28 cellular contexts compared by ENCODE assay signal in genomic region chr14:54852215-54852614, GRCh38.
"Had no signal": no experiment of that assay in that cellular context is flagged by ENCODE, and none has a peak within 500 bp of the region (broad histone marks: within the 10 kb centered on the region; RNA-seq: fewer than 3 reads in every experiment).

No MANE protein-coding gene starts in this region.

- FAIRE-seq: pancreas had no signal

- H2AFZ ChIP-seq: neural progenitor cell had no signal

- H3K36me3 ChIP-seq: neural progenitor cell, neutrophil, pancreas, suprapubic skin, tibial artery, transverse colon, upper lobe of right lung, uterus had no signal

- H3K9ac ChIP-seq: neural progenitor cell had no signal

- ATAC-seq: naive thymus-derived CD4-positive, alpha-beta T cell; natural killer cell; pancreas; psoas muscle; right cardiac atrium; sciatic nerve; stimulated activated memory B cell treated with anti-CD40 and anti-IgM and Interleukin-4, amounts not matched to agents 10 μg/mL and 1 μg/mL and 100 μg/mL, for 72 hours; stimulated activated naive CD8-positive, alpha-beta T cell treated with anti-CD3 and anti-CD28 coated beads, Interleukin-15, amount 100 ng/mL, for 72 hours; stimulated activated naive CD8-positive, alpha-beta T cell treated with anti-CD3 and anti-CD28 coated beads, Interleukin-15, Interleukin-2, amounts not matched to agents 100 U/mL and 50 U/mL, for 24 hours; upper lobe of right lung had no signal

- H3K4me3 ChIP-seq: neural progenitor cell, pancreas, psoas muscle, skin epidermis, smooth muscle cell, spleen, suprapubic skin, testis, tibial artery, transverse colon, upper lobe of right lung, uterus had no signal

- H3K4me2 ChIP-seq: neural progenitor cell, smooth muscle cell had no signal

- H3K9me3 ChIP-seq: neutrophil, pancreas, psoas muscle, spleen, suprapubic skin, testis, tibial artery, transverse colon, upper lobe of right lung, uterus had no signal

- DNase-seq: naive thymus-derived CD4-positive, alpha-beta T cell; natural killer cell; nucleus accumbens; pancreas; psoas muscle; right cardiac atrium; spleen; stimulated activated CD4-positive, alpha-beta T cell treated with anti-CD3 and anti-CD28 coated beads, Interleukin-15, amount 100 ng/mL, for 24 hours; stimulated activated CD4-positive, alpha-beta T cell treated with anti-CD3 and anti-CD28 coated beads, Interleukin-2, amount 100 ng/mL, for 24 hours; stimulated activated CD4-positive, alpha-beta T cell treated with anti-CD3 and anti-CD28 coated beads, Interleukin-2, amount 100 ng/mL, for 48 hours; stimulated activated CD4-positive, alpha-beta T cell treated with anti-CD3 and anti-CD28 coated beads, Interleukin-4, amount 100 ng/mL, for 4 hours; stimulated activated CD8-positive, alpha-beta memory T cell treated with anti-CD3 and anti-CD28 coated beads, Interleukin-4, amount 100 ng/mL, for 48 hours; stimulated activated naive CD4-positive, alpha-beta T cell; stimulated activated naive CD8-positive, alpha-beta T cell treated with anti-CD3 and anti-CD28 coated beads, Interleukin-15, amount 100 ng/mL, for 72 hours; stimulated activated naive CD8-positive, alpha-beta T cell treated with anti-CD3 and anti-CD28 coated beads, Interleukin-15, Interleukin-2, amounts not matched to agents 100 U/mL and 50 U/mL, for 24 hours; substantia nigra; testis; tibial artery; transverse colon; upper lobe of right lung; uterus had no signal

- H3K27ac ChIP-seq: neural progenitor cell, neutrophil, pancreas, psoas muscle, skin epidermis, spleen, suprapubic skin, testis, tibial artery, transverse colon, upper lobe of right lung, uterus had no signal

- H3K4me1 ChIP-seq: pancreas, psoas muscle, suprapubic skin, testis, tibial artery, transverse colon, upper lobe of right lung, uterus had no signal

- H3K27me3 ChIP-seq: neural progenitor cell, neutrophil, pancreas, spleen, suprapubic skin, testis, tibial artery, transverse colon, upper lobe of right lung, uterus had no signal
